Comparison of ENCODE assay signal across 1 cellular context in the genomic region with DNA sequence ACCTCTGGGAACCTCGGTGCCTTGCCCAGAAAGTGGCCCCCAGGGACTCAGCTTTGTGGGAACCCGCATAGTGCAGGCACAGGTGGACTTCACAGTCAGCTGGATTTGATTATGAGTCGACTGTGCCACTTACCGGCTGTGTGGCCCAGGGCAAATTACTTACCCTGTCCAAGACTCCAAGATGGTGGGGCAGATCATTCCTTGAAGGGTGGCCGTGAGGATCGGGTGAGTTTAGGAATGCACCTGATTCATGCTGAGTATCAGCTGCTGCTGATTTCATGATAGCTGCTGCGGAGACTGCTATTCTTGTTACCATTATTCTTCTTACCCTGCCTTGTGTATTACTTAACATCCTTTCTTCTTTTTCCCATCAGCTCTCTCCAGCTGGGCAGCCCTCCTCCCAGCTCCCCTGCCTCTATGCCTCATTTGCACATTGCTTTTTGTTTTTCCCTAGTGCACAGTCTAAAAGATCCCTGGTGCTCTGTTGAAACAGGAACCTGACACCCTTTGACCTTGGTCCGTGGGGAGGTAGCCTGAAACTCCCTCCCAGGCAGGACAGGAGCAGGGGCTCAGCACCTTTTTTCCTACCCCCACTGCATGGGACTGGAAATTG.
A peak's percentile ranks its signal among the peaks of the same experiment; 100 is the strongest.
TF ChIP-seq lines count a peak whose summit lies in the region.

No MANE protein-coding gene starts in this region.

TF ChIP-seq in HepG2, 621 proteins besides CTCF, POLR2A, EP300 and RAD21 (continued from another document and continues in another):
- TF ChIP-seq ZNF343 (CRISPR knock-in tag; IDR thresholded peaks at IDR 0.05) (0 out of 2 replicates have a peak, but pooled peaks have one; percentile 31), HMG20A (CRISPR knock-in tag; IDR thresholded peaks at IDR 0.05; ENCODE audit: borderline replicate concordance) (peak; percentile 47; the same call in 1 of the 2 replicates), TMF1 (CRISPR knock-in tag; IDR thresholded peaks at IDR 0.05; ENCODE audit: low read depth) (no peak), SNAPC2 (CRISPR knock-in tag; IDR thresholded peaks at IDR 0.05) (no peak), MBD4 (IDR thresholded peaks at IDR 0.05; ENCODE audit: borderline replicate concordance, low read length) (no peak), TEAD3 (CRISPR knock-in tag; optimal IDR thresholded peaks at IDR 0.05; ENCODE audit: borderline replicate concordance) (peak; percentile 20), ZZZ3 (CRISPR knock-in tag; IDR thresholded peaks at IDR 0.05; ENCODE audit: borderline replicate concordance) (no peak), CBFB (CRISPR knock-in tag; IDR thresholded peaks at IDR 0.05) (no peak), GATAD1 (CRISPR knock-in tag; IDR thresholded peaks at IDR 0.05) (no peak), ESRRA (CRISPR knock-in tag; IDR thresholded peaks at IDR 0.05; ENCODE audit: low read depth) (peak; percentile 63; the same call in 1 of the 2 replicates), SIX4 (CRISPR knock-in tag; IDR thresholded peaks at IDR 0.05) (peak; percentile 99), ZNF253 (CRISPR knock-in tag; IDR thresholded peaks at IDR 0.05; ENCODE audit: borderline replicate concordance) (no peak), SRSF9 (IDR thresholded peaks at IDR 0.05; ENCODE audit: borderline replicate concordance, insufficient read depth, low read depth, low read length, poor library complexity, severe bottlenecking) (no peak), ATF7 (IDR thresholded peaks at IDR 0.05) (no peak), ATF7 (CRISPR knock-in tag; IDR thresholded peaks at IDR 0.05) (0 out of 2 replicates have a peak, but pooled peaks have one; percentile 2), ZNF484 (CRISPR knock-in tag; IDR thresholded peaks at IDR 0.05; ENCODE audit: borderline replicate concordance, low read depth) (no peak), NCOA5 (CRISPR knock-in tag; IDR thresholded peaks at IDR 0.05) (no peak), MED8 (CRISPR knock-in tag; IDR thresholded peaks at IDR 0.05; ENCODE audit: insufficient replicate concordance) (no peak), ARHGAP35 (CRISPR knock-in tag; IDR thresholded peaks at IDR 0.05; ENCODE audit: borderline replicate concordance) (no peak), MXD4 (CRISPR knock-in tag; IDR thresholded peaks at IDR 0.05) (no peak), ZBTB1 (CRISPR knock-in tag; IDR thresholded peaks at IDR 0.05; ENCODE audit: borderline replicate concordance) (no peak), PTBP1 (IDR thresholded peaks at IDR 0.05; ENCODE audit: low read depth, low read length, poor library complexity, severe bottlenecking) (no peak), CEBPG (CRISPR knock-in tag; IDR thresholded peaks at IDR 0.05) (peak; percentile 61), BCL6 (CRISPR knock-in tag; IDR thresholded peaks at IDR 0.05) (peak; percentile 59; the same call in 1 of the 2 replicates), ZNF598 (CRISPR knock-in tag; IDR thresholded peaks at IDR 0.05; ENCODE audit: borderline replicate concordance) (no peak), ZNF317 (CRISPR knock-in tag; IDR thresholded peaks at IDR 0.05) (no peak), ZNF160 (CRISPR knock-in tag; IDR thresholded peaks at IDR 0.05) (no peak), ZNF446 (CRISPR knock-in tag; IDR thresholded peaks at IDR 0.05) (no peak), ZNF263 (CRISPR knock-in tag; IDR thresholded peaks at IDR 0.05) (peak; percentile 90), ZSCAN31 (CRISPR knock-in tag; IDR thresholded peaks at IDR 0.05; ENCODE audit: low read depth) (no peak), ATF7-NPFF (CRISPR knock-in tag; IDR thresholded peaks at IDR 0.05; ENCODE audit: low read depth) (peak; percentile 39; the same call in 1 of the 2 replicates), SOX6 (IDR thresholded peaks at IDR 0.05) (no peak), SOX6 (CRISPR knock-in tag; IDR thresholded peaks at IDR 0.05) (peak; percentile 81), GTF3A (CRISPR knock-in tag; conservative IDR thresholded peaks at IDR 0.05) (no peak), KDM5B (CRISPR knock-in tag; IDR thresholded peaks at IDR 0.05; ENCODE audit: borderline replicate concordance) (peak; percentile 22; the same call in 1 of the 2 replicates), ONECUT2 (CRISPR knock-in tag; IDR thresholded peaks at IDR 0.05) (no peak), PPARG (CRISPR knock-in tag; conservative IDR thresholded peaks at IDR 0.05) (peak; percentile 74), ZNF614 (CRISPR knock-in tag; IDR thresholded peaks at IDR 0.05; ENCODE audit: borderline replicate concordance) (no peak), JUN (CRISPR knock-in tag; IDR thresholded peaks at IDR 0.05) (no peak)
- TF ChIP-seq, protein P1, sequence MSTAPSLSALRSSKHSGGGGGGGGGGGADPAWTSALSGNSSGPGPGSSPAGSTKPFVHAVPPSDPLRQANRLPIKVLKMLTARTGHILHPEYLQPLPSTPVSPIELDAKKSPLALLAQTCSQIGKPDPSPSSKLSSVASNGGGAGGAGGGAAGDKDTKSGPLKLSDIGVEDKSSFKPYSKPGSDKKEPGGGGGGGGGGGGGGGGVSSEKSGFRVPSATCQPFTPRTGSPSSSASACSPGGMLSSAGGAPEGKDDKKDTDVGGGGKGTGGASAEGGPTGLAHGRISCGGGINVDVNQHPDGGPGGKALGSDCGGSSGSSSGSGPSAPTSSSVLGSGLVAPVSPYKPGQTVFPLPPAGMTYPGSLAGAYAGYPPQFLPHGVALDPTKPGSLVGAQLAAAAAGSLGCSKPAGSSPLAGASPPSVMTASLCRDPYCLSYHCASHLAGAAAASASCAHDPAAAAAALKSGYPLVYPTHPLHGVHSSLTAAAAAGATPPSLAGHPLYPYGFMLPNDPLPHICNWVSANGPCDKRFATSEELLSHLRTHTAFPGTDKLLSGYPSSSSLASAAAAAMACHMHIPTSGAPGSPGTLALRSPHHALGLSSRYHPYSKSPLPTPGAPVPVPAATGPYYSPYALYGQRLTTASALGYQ (CRISPR knock-in tag; IDR thresholded peaks at IDR 0.05), result no peak
- TF ChIP-seq, protein P2, sequence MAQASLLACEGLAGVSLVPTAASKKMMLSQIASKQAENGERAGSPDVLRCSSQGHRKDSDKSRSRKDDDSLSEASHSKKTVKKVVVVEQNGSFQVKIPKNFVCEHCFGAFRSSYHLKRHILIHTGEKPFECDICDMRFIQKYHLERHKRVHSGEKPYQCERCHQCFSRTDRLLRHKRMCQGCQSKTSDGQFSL (CRISPR knock-in tag; IDR thresholded peaks at IDR 0.05), result peak; percentile 49; the same call in 1 of the 2 replicates
- TF ChIP-seq, protein P3, sequence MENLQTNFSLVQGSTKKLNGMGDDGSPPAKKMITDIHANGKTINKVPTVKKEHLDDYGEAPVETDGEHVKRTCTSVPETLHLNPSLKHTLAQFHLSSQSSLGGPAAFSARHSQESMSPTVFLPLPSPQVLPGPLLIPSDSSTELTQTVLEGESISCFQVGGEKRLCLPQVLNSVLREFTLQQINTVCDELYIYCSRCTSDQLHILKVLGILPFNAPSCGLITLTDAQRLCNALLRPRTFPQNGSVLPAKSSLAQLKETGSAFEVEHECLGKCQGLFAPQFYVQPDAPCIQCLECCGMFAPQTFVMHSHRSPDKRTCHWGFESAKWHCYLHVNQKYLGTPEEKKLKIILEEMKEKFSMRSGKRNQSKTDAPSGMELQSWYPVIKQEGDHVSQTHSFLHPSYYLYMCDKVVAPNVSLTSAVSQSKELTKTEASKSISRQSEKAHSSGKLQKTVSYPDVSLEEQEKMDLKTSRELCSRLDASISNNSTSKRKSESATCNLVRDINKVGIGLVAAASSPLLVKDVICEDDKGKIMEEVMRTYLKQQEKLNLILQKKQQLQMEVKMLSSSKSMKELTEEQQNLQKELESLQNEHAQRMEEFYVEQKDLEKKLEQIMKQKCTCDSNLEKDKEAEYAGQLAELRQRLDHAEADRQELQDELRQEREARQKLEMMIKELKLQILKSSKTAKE (CRISPR knock-in tag; IDR thresholded peaks at IDR 0.05; ENCODE audit: borderline replicate concordance), result no peak
- TF ChIP-seq, protein P4, sequence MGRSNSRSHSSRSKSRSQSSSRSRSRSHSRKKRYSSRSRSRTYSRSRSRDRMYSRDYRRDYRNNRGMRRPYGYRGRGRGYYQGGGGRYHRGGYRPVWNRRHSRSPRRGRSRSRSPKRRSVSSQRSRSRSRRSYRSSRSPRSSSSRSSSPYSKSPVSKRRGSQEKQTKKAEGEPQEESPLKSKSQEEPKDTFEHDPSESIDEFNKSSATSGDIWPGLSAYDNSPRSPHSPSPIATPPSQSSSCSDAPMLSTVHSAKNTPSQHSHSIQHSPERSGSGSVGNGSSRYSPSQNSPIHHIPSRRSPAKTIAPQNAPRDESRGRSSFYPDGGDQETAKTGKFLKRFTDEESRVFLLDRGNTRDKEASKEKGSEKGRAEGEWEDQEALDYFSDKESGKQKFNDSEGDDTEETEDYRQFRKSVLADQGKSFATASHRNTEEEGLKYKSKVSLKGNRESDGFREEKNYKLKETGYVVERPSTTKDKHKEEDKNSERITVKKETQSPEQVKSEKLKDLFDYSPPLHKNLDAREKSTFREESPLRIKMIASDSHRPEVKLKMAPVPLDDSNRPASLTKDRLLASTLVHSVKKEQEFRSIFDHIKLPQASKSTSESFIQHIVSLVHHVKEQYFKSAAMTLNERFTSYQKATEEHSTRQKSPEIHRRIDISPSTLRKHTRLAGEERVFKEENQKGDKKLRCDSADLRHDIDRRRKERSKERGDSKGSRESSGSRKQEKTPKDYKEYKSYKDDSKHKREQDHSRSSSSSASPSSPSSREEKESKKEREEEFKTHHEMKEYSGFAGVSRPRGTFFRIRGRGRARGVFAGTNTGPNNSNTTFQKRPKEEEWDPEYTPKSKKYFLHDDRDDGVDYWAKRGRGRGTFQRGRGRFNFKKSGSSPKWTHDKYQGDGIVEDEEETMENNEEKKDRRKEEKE (IDR thresholded peaks at IDR 0.05), result no peak
- TF ChIP-seq, protein P5, sequence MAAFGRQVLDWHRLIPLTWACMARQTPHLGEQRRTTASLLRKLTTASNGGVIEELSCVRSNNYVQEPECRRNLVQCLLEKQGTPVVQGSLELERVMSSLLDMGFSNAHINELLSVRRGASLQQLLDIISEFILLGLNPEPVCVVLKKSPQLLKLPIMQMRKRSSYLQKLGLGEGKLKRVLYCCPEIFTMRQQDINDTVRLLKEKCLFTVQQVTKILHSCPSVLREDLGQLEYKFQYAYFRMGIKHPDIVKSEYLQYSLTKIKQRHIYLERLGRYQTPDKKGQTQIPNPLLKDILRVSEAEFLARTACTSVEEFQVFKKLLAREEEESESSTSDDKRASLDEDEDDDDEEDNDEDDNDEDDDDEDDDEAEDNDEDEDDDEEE (CRISPR knock-in tag; IDR thresholded peaks at IDR 0.05), result 0 out of 2 replicates have a peak, but pooled peaks have one; percentile 60
- TF ChIP-seq, protein P6, sequence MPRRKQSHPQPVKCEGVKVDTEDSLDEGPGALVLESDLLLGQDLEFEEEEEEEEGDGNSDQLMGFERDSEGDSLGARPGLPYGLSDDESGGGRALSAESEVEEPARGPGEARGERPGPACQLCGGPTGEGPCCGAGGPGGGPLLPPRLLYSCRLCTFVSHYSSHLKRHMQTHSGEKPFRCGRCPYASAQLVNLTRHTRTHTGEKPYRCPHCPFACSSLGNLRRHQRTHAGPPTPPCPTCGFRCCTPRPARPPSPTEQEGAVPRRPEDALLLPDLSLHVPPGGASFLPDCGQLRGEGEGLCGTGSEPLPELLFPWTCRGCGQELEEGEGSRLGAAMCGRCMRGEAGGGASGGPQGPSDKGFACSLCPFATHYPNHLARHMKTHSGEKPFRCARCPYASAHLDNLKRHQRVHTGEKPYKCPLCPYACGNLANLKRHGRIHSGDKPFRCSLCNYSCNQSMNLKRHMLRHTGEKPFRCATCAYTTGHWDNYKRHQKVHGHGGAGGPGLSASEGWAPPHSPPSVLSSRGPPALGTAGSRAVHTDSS (CRISPR knock-in tag; conservative IDR thresholded peaks at IDR 0.05), result no peak
- TF ChIP-seq, protein P7, sequence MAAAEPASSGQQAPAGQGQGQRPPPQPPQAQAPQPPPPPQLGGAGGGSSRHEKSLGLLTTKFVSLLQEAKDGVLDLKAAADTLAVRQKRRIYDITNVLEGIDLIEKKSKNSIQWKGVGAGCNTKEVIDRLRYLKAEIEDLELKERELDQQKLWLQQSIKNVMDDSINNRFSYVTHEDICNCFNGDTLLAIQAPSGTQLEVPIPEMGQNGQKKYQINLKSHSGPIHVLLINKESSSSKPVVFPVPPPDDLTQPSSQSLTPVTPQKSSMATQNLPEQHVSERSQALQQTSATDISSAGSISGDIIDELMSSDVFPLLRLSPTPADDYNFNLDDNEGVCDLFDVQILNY (CRISPR knock-in tag; conservative IDR thresholded peaks at IDR 0.05), result no peak
- TF ChIP-seq, protein P8, sequence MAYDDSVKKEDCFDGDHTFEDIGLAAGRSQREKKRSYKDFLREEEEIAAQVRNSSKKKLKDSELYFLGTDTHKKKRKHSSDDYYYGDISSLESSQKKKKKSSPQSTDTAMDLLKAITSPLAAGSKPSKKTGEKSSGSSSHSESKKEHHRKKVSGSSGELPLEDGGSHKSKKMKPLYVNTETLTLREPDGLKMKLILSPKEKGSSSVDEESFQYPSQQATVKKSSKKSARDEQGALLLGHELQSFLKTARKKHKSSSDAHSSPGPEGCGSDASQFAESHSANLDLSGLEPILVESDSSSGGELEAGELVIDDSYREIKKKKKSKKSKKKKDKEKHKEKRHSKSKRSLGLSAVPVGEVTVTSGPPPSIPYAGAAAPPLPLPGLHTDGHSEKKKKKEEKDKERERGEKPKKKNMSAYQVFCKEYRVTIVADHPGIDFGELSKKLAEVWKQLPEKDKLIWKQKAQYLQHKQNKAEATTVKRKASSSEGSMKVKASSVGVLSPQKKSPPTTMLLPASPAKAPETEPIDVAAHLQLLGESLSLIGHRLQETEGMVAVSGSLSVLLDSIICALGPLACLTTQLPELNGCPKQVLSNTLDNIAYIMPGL (CRISPR knock-in tag; IDR thresholded peaks at IDR 0.05; ENCODE audit: borderline replicate concordance in 1 of 2, low read depth in 1 of 2), result 0 out of 4 replicates have a peak, but pooled peaks of 1 of the 2 experiments have one; percentile 21
- TF ChIP-seq, protein P9, sequence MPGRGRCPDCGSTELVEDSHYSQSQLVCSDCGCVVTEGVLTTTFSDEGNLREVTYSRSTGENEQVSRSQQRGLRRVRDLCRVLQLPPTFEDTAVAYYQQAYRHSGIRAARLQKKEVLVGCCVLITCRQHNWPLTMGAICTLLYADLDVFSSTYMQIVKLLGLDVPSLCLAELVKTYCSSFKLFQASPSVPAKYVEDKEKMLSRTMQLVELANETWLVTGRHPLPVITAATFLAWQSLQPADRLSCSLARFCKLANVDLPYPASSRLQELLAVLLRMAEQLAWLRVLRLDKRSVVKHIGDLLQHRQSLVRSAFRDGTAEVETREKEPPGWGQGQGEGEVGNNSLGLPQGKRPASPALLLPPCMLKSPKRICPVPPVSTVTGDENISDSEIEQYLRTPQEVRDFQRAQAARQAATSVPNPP (CRISPR knock-in tag; IDR thresholded peaks at IDR 0.05), result peak; percentile 39; the same call in 1 of the 2 replicates
